ENCODE assay signal across 18 cellular contexts in the genomic region with DNA sequence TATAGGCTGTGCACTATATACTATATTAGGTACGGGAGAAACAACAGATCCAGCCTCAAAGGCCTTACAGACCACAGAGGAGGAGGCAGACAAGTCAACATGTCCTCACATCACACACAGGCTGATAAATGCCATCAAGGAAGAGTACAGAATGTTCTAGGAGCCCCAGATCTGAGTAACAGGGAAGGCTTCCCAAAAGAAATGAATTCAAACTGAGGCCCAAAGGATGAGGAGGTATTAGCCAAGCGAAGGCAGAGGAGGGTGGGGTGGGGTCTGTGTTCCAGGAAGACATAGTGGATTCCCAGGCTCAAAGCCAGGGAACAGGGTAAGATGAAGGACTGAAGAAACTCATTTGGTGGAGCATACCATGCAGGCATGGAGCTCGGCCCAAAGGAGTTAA. TPM values are rescaled to one million over a fixed set of nuclear protein-coding genes. Genes with fewer than 3 reads are reported as not detected.
"Had no signal": no experiment of that assay in that cellular context is flagged by ENCODE, and none has a peak within 500 bp of the region (broad histone marks: within the 10 kb centered on the region; RNA-seq: fewer than 3 reads in every experiment).

No MANE protein-coding gene starts in this region.

- DNase-seq: activated CD4-positive, alpha-beta T cell treated with anti-CD3 and anti-CD28 coated beads, Interleukin-2, amount 50 U/mL, for 1 hour; activated naive CD4-positive, alpha-beta T cell; activated naive CD8-positive, alpha-beta T cell treated with anti-CD3 and anti-CD28 coated beads, Interleukin-2, amount 10 ng/mL, durations not matched to agents 7 days and 5 days; colonic mucosa; foreskin fibroblast; head of caudate nucleus; midbrain; pancreas; upper lobe of right lung had no signal

- H3K36me3 ChIP-seq: colonic mucosa, neural progenitor cell, pancreas, upper lobe of right lung had no signal

- H3K4me1 ChIP-seq: neural progenitor cell, pancreas, upper lobe of right lung had no signal

- H3K27ac ChIP-seq: colonic mucosa, neural progenitor cell, pancreas, upper lobe of right lung had no signal

- H3K27me3 ChIP-seq: colonic mucosa, neural progenitor cell, pancreas, upper lobe of right lung had no signal

- H3K4me3 ChIP-seq: colonic mucosa, lung, neural progenitor cell, pancreas, upper lobe of right lung had no signal

- H3K9me3 ChIP-seq: colonic mucosa, pancreas, upper lobe of right lung had no signal

- ATAC-seq: pancreas, upper lobe of right lung had no signal

RNA-seq across cellular contexts. Expression of gene RXFP2, which starts 55.1 kb away (rescaled TPM):
- total RNA-seq: activated CD8-positive, alpha-beta memory T cell treated with anti-CD3 and anti-CD28 coated beads for 36 hours; activated naive CD8-positive, alpha-beta T cell treated with anti-CD3 and anti-CD28 coated beads, Interleukin-2, amount 10 ng/mL, durations not matched to agents 7 days and 5 days; activated T-helper 1 cell treated with anti-CD3 and anti-CD28 coated beads, Interleukin-12 subunit alpha, Interleukin-12 subunit beta, Interleukin-2, Interleukin-4 antibody, amounts not matched to agents 30 ng/mL and 10 ng/mL and 1 ng/mL, durations not matched to agents 14 hours and 24 hours and 36 hours; astrocyte; colonic mucosa; lung; myocyte; pancreas; SK-MEL-5; temporal lobe; upper lobe of right lung had no signal
- polyA plus RNA-seq: esophagus, lung had no signal
